In genomic region chr4:48203819-48204218, GRCh38 we compare ENCODE assay signal across 14 cellular contexts.
DNase-seq lines count a peak whose midpoint lies in the region; ATAC-seq and TF ChIP-seq lines count a peak whose summit lies in the region.
"Had no signal": no experiment of that assay in that cellular context is flagged by ENCODE, and none has a peak within 500 bp of the region (broad histone marks: within the 10 kb centered on the region; RNA-seq: fewer than 3 reads in every experiment).

No MANE protein-coding gene starts in this region.

- ATAC-seq in GM21786 (IDR thresholded peaks at IDR 0.05; ENCODE audit: unreplicated experiment) (peak; percentile 33), HG03280 (IDR thresholded peaks at IDR 0.05; ENCODE audit: unreplicated experiment) (peak; percentile 37)
- ATAC-seq: right lobe of liver had no signal

- in situ Hi-C loops in GM18951 (cut with MboI; ENCODE audit: low sequenced_read_pairs, unreplicated experiment), result no loop called here

- peak; percentile 8 for DNase-seq in germinal center (ENCODE audit: low spot score)
- DNase-seq in activated naive CD4-positive, alpha-beta T cell treated with anti-CD3 and anti-CD28 coated beads, Interleukin-2, amount 50 U/mL, for 16 hours, result no peak
- DNase-seq in activated T-cell treated with anti-CD3 and anti-CD28 coated beads, Interleukin-2, amount 50 U/mL, for 1 hour, result no peak
- DNase-seq in central memory CD4-positive, alpha-beta T cell, result no peak
- no peak for DNase-seq in epidermal melanocyte (ENCODE audit: insufficient read length, low spot score)
- DNase-seq: DMS53; H9; midbrain; NK-92 treated with Interleukin-12 subunit alpha and Interleukin-12 subunit beta, amount 100 ng/mL, for 24 hours; right lobe of liver; WERI-Rb-1 had no signal

- peak; percentile 9 for TF ChIP-seq POLR2A in GM18951 (IDR thresholded peaks at IDR 0.05; ENCODE audit: extremely low read depth, insufficient read depth, insufficient read length)
